ENCODE assay signal across 11 cellular contexts in the genomic region with DNA sequence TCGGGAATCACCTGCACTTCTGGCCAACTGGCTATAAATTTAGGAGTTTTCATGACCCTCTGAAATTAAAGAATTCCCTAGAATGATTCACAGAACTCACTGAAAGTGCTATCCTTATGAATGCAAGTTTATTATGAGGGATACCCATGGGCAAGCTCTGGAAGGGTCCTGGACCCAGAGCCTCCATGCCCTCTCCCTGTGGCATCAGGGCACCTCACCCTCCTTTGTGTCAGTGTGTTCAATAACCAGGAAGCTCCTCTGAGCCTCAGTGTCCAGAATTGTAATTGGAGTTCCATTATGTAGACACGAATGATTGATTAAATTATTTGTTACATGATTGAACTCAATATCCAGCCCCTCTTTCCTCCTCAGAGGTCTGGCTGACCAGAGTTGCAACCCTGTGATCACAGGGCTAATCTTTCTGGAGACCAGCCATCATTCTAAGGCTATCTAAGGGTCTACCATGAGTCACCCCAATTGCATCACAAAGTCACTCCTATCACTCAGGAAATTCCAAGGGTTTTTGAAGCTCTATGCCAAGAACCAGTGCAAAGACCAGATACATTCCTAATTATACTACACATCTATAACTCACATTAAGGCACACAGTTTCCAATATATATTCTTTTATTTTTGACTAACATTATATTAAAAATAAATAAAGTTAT. TPM values are rescaled to one million over a fixed set of nuclear protein-coding genes. Genes with fewer than 3 reads are reported as not detected.
A peak's percentile ranks its signal among the peaks of the same experiment; 100 is the strongest.
DNase-seq lines count a peak whose midpoint lies in the region; ATAC-seq and TF ChIP-seq lines count a peak whose summit lies in the region.
"Had no signal": no experiment of that assay in that cellular context is flagged by ENCODE, and none has a peak within 500 bp of the region (broad histone marks: within the 10 kb centered on the region; RNA-seq: fewer than 3 reads in every experiment).

No MANE protein-coding gene starts in this region.

- no peak for ATAC-seq in HG03039 (IDR thresholded peaks at IDR 0.05; ENCODE audit: unreplicated experiment)

- no peaks in the 10 kb centered on the region for H3K9me3 Mint-ChIP-seq in progenitor cell of endocrine pancreas (ENCODE audit: low read depth)
- H3K9me3 Mint-ChIP-seq: activated CD4-positive, alpha-beta T cell treated with anti-CD3 and anti-CD28 coated beads, Interleukin-2, amount 10 ng/mL, durations not matched to agents 7 days and 5 days had no signal

- no peak overlapping the region for H3K4me3 Mint-ChIP-seq in progenitor cell of endocrine pancreas (ENCODE audit: low read depth)
- H3K4me3 Mint-ChIP-seq: activated CD4-positive, alpha-beta T cell treated with anti-CD3 and anti-CD28 coated beads, Interleukin-2, amount 10 ng/mL, durations not matched to agents 7 days and 5 days had no signal

- POLR2A ChIA-PET in GM10248 (lab: Yijun Ruan, JAX): no interaction called here

- H3K27ac Mint-ChIP-seq in progenitor cell of endocrine pancreas: peak overlapping the region; percentile 88
- H3K27ac Mint-ChIP-seq: activated CD4-positive, alpha-beta T cell treated with anti-CD3 and anti-CD28 coated beads, Interleukin-2, amount 10 ng/mL, durations not matched to agents 7 days and 5 days had no signal

- DNase-seq in EH (ENCODE audit: low read depth): peak; percentile 95
- peak; percentile 18 to 70 for DNase-seq in SW 1271 (lab: John Stamatoyannopoulos, UW)
- DNase-seq in glomerular endothelial cell (ENCODE audit: extremely low read depth, low read depth, low spot score): peak; percentile 95
- no peak for DNase-seq in progenitor cell of endocrine pancreas (ENCODE audit: low spot score, unreplicated experiment)
- DNase-seq in GM10248 (ENCODE audit: extremely low spot score): no peak
- no peak for DNase-seq in superior temporal gyrus (ENCODE audit: extremely low spot score)
- no peak for DNase-seq in COR-L47 (lab: John Stamatoyannopoulos, UW)
- DNase-seq: activated CD4-positive, alpha-beta T cell treated with anti-CD3 and anti-CD28 coated beads, Interleukin-2, amount 10 ng/mL, durations not matched to agents 7 days and 5 days; anterior cingulate cortex; Kasumi-1 had no signal

- TF ChIP-seq CTCF in progenitor cell of endocrine pancreas (IDR thresholded peaks at IDR 0.05; ENCODE audit: unreplicated experiment) (no peak), GM10248 (IDR thresholded peaks at IDR 0.05; ENCODE audit: control extremely low read depth, extremely low read depth, low read depth, missing control alignments) (no peak)

- CTCF ChIA-PET in GM10248 (lab: Yijun Ruan, JAX): no interaction called here

- peaks cover 62% of the 10 kb centered on the region for H3K4me1 Mint-ChIP-seq in progenitor cell of endocrine pancreas (ENCODE audit: low read depth)
- H3K4me1 Mint-ChIP-seq: activated CD4-positive, alpha-beta T cell treated with anti-CD3 and anti-CD28 coated beads, Interleukin-2, amount 10 ng/mL, durations not matched to agents 7 days and 5 days had no signal

- peaks cover 29% of the 10 kb centered on the region for H3K36me3 Mint-ChIP-seq in progenitor cell of endocrine pancreas (ENCODE audit: insufficient read depth)

- no peaks in the 10 kb centered on the region for H3K27me3 Mint-ChIP-seq in progenitor cell of endocrine pancreas

RNA-seq across cellular contexts. Expression of a gene that starts 8.9 kb away (rescaled TPM):
- total RNA-seq in glomerular endothelial cell: 83.5 and 116 TPM in 2 replicates
- 108 and 123 TPM in 2 replicates for total RNA-seq in progenitor cell of endocrine pancreas

Comparison
In these comparisons a context has a peak if more than half of its experiments do, and no peak if none do; other contexts are left out.
1. DNase-seq: peak in EH (single experiment), SW 1271 (2 of 2) and glomerular endothelial cell (single experiment); none in progenitor cell of endocrine pancreas (single experiment), GM10248 (single experiment), superior temporal gyrus (single experiment) and COR-L47 (single experiment).